ENCODE assay signal across 8 cellular contexts in the genomic region with DNA sequence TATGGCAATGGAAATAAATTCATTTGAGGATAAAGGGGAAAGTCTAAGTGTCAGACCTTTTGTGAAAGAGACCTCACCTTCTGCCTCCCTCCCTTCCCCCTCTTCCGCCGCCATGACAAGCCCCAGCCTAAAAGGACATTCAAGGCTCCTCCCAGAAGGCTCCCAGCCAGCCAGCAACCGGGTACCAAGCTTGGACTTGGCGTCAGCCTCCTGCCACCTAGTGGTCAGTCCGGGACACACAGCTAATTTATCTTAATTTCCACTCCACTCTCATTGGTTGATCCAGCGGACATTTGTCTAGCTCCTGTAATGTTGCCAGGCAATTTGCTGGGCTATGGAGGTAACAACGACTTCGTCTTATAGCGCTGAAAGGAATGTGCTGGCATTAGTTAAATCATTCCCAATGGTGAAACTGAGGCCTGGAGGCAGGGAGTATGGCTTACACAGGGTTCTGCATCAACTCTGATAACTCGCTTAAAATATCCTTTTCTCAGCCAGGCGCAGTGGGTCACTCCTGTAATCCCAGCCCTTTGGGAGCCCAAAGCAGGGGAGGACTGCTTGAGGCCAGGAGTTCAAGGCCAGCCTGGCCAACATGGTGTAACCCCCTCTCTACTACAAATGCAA. TPM values are rescaled to one million over a fixed set of nuclear protein-coding genes. Genes with fewer than 3 reads are reported as not detected.
DNase-seq lines count a peak whose midpoint lies in the region; FAIRE-seq and TF ChIP-seq lines count a peak whose summit lies in the region.

No MANE protein-coding gene starts in this region.

- H3F3A ChIP-seq in GM23248 (ENCODE audit: insufficient read depth), result no peaks in the 10 kb centered on the region

- no peak overlapping the region for H3K4me3 ChIP-seq in GM23248
- no peak overlapping the region for H3K4me3 ChIP-seq in foreskin fibroblast (ENCODE audit: low read depth in 1 of 2, low read length in 2 of 2)
- no peak overlapping the region for H3K4me3 ChIP-seq in thyroid gland (replicated peaks in 1 of 3)

- no peak overlapping the region for H3K9ac ChIP-seq in GM23248

- H3K27ac Mint-ChIP-seq in activated T-helper 1 cell treated with anti-CD3 and anti-CD28 coated beads, Interleukin-12 subunit alpha, Interleukin-12 subunit beta, Interleukin-2, Interleukin-4 antibody, amounts not matched to agents 30 ng/mL and 10 ng/mL and 1 ng/mL, durations not matched to agents 14 hours and 24 hours and 36 hours, result no peak overlapping the region

- H2AFZ ChIP-seq in GM23248, result peak overlapping the region; percentile 44

- TF ChIP-seq POLR2A in thyroid gland (IDR thresholded peaks at IDR 0.05), result no peak

- intact Hi-C loops in activated T-helper 1 cell treated with anti-CD3 and anti-CD28 coated beads, Interleukin-12 subunit alpha, Interleukin-12 subunit beta, Interleukin-2, Interleukin-4 antibody, amounts not matched to agents 30 ng/mL and 10 ng/mL and 1 ng/mL, durations not matched to agents 14 hours and 24 hours and 36 hours (cut with micrococcal nuclease), result loop anchor here (1.0 to 2.0 kb wide), 3 partner anchors 32 to 328 kb away; partner anchors contain the start of gene WWOX
- intact Hi-C loops in thyroid gland (cut with DNase I), result loop anchor here (10.0 kb wide), 1 partner anchor 328 kb away; no protein-coding TSS in a partner anchor

- in situ Hi-C loops in GM23248 (cut with MboI), result no loop called here

- no peaks in the 10 kb centered on the region for H3K4me1 ChIP-seq in GM23248 (ENCODE audit: insufficient read depth)
- peaks cover 0 to 6% of the 10 kb centered on the region in 2 donors for H3K4me1 ChIP-seq in thyroid gland

- DNase-seq in ELR (ENCODE audit: low read depth) (peak; percentile 75), GM23248 (peak; percentile 89), Kasumi-1 (lab: John Stamatoyannopoulos, UW) (peak; percentile 78 to 82), RCC 7860 (ENCODE audit: low spot score) (peak; percentile 59), foreskin fibroblast (peak; percentile 41 to 67), non-pigmented ciliary epithelial cell (ENCODE audit: low read depth) (peak; percentile 79), thyroid gland (peak; percentile 84 to 87)
- peak; percentile 55 for DNase-seq in activated T-helper 1 cell treated with anti-CD3 and anti-CD28 coated beads, Interleukin-12 subunit alpha, Interleukin-12 subunit beta, Interleukin-2, Interleukin-4 antibody, amounts not matched to agents 30 ng/mL and 10 ng/mL and 1 ng/mL, durations not matched to agents 14 hours and 24 hours and 36 hours (ENCODE audit: low spot score)

- TF ChIP-seq CTCF in foreskin fibroblast (IDR thresholded peaks at IDR 0.05; ENCODE audit: low read depth, low read length) (peak; percentile 81), thyroid gland (IDR thresholded peaks at IDR 0.05) (peak; percentile 73 to 91 (median 84))

- no peaks in the 10 kb centered on the region for H3K36me3 Mint-ChIP-seq in activated T-helper 1 cell treated with anti-CD3 and anti-CD28 coated beads, Interleukin-12 subunit alpha, Interleukin-12 subunit beta, Interleukin-2, Interleukin-4 antibody, amounts not matched to agents 30 ng/mL and 10 ng/mL and 1 ng/mL, durations not matched to agents 14 hours and 24 hours and 36 hours (ENCODE audit: low read depth)

- H3K27me3 ChIP-seq in GM23248 (replicated peaks; ENCODE audit: insufficient read depth) (no peaks in the 10 kb centered on the region), thyroid gland (no peaks in the 10 kb centered on the region)

- no peaks in the 10 kb centered on the region for H4K20me1 ChIP-seq in GM23248 (ENCODE audit: insufficient read depth)

- H3K27me3 Mint-ChIP-seq in activated T-helper 1 cell treated with anti-CD3 and anti-CD28 coated beads, Interleukin-12 subunit alpha, Interleukin-12 subunit beta, Interleukin-2, Interleukin-4 antibody, amounts not matched to agents 30 ng/mL and 10 ng/mL and 1 ng/mL, durations not matched to agents 14 hours and 24 hours and 36 hours (ENCODE audit: insufficient read depth), result peaks cover 2% of the 10 kb centered on the region

- H3K4me3 Mint-ChIP-seq in activated T-helper 1 cell treated with anti-CD3 and anti-CD28 coated beads, Interleukin-12 subunit alpha, Interleukin-12 subunit beta, Interleukin-2, Interleukin-4 antibody, amounts not matched to agents 30 ng/mL and 10 ng/mL and 1 ng/mL, durations not matched to agents 14 hours and 24 hours and 36 hours, result no peak overlapping the region

- FAIRE-seq in RCC 7860 (lab: Jason Lieb, UNC), result peak; percentile 66

- no peaks in the 10 kb centered on the region for H3K9me3 Mint-ChIP-seq in activated T-helper 1 cell treated with anti-CD3 and anti-CD28 coated beads, Interleukin-12 subunit alpha, Interleukin-12 subunit beta, Interleukin-2, Interleukin-4 antibody, amounts not matched to agents 30 ng/mL and 10 ng/mL and 1 ng/mL, durations not matched to agents 14 hours and 24 hours and 36 hours

- H3K9me3 ChIP-seq in GM23248 (ENCODE audit: low read depth) (no peaks in the 10 kb centered on the region), thyroid gland (no peaks in the 10 kb centered on the region)

- H3K27ac ChIP-seq in GM23248, result no peak overlapping the region
- H3K27ac ChIP-seq in thyroid gland, result no peak overlapping the region

- H3K4me2 ChIP-seq in GM23248 (ENCODE audit: unreplicated experiment), result no peak overlapping the region

- peaks cover 5% of the 10 kb centered on the region for H3K4me1 Mint-ChIP-seq in activated T-helper 1 cell treated with anti-CD3 and anti-CD28 coated beads, Interleukin-12 subunit alpha, Interleukin-12 subunit beta, Interleukin-2, Interleukin-4 antibody, amounts not matched to agents 30 ng/mL and 10 ng/mL and 1 ng/mL, durations not matched to agents 14 hours and 24 hours and 36 hours (ENCODE audit: low read depth)

- H3K79me2 ChIP-seq in GM23248 (ENCODE audit: insufficient read depth), result no peaks in the 10 kb centered on the region

- H3K9me2 ChIP-seq in GM23248 (ENCODE audit: insufficient read depth), result no peaks in the 10 kb centered on the region

- WGBS in GM23248 (ENCODE audit: low coverage in 1 of 2, low lambda C conversion rate in 2 of 2, missing lambda C conversion rate in 2 of 2), 2 experiments, result 10% methylated on average over 11 of the region's 11 CpGs
- 18 to 21% methylated on average over 11 of the region's 11 CpGs for WGBS in thyroid gland, 2 donors

- no peaks in the 10 kb centered on the region for H3K36me3 ChIP-seq in GM23248 (ENCODE audit: low read depth)
- no peaks in the 10 kb centered on the region for H3K36me3 ChIP-seq in thyroid gland

RNA-seq across cellular contexts. Expression of gene CLEC3A, which starts 19.3 kb away (rescaled TPM):
- total RNA-seq in GM23248 (2014; rRNA removed; shearing (Covaris generic)), result not detected in 2 replicates
- not detected in 2 replicates for polyA plus RNA-seq in GM23248 (2016; fragmentation: Nextera tagmentation; extraction: Ambion mirVana)
- total RNA-seq in activated T-helper 1 cell treated with anti-CD3 and anti-CD28 coated beads, Interleukin-12 subunit alpha, Interleukin-12 subunit beta, Interleukin-2, Interleukin-4 antibody, amounts not matched to agents 30 ng/mL and 10 ng/mL and 1 ng/mL, durations not matched to agents 14 hours and 24 hours and 36 hours, result not detected in 2 replicates
- not detected for total RNA-seq in thyroid gland
